ENCODE assay signal across 8 cellular contexts in genomic region chr20:21125072-21125848, GRCh38. TPM values are rescaled to one million over a fixed set of nuclear protein-coding genes. Genes with fewer than 3 reads are reported as not detected.
A peak's percentile ranks its signal among the peaks of the same experiment; 100 is the strongest.
DNase-seq lines count a peak whose midpoint lies in the region; ATAC-seq and TF ChIP-seq lines count a peak whose summit lies in the region.

No MANE protein-coding gene starts in this region.

- H3K27me3 ChIP-seq in HL-60 (ENCODE audit: insufficient read depth, poor library complexity, severe bottlenecking) (no peaks in the 10 kb centered on the region), PC-3 (ENCODE audit: low read length) (no peaks in the 10 kb centered on the region), thyroid gland (no peaks in the 10 kb centered on the region)

- ATAC-seq in GM21447 (IDR thresholded peaks at IDR 0.05; ENCODE audit: unreplicated experiment) (peak; percentile 23), PC-3 (peak; percentile 73)

- H3K79me2 ChIP-seq in PC-3 (ENCODE audit: low read length) = peaks cover 14% of the 10 kb centered on the region; the same call in 1 of the 2 replicates

- DNase-seq in DMS53 treated with DMSO at 0.1 percent for 48 hours (lab: John Stamatoyannopoulos, UW; ENCODE audit: unreplicated experiment) (peak; percentile 58), HL-60 (ENCODE audit: low read depth in 1 of 2, low spot score in 1 of 2) (no peak), PC-3 (peak; percentile 62), medulla oblongata (ENCODE audit: extremely low spot score) (peak; percentile 75), thyroid gland (peak; percentile 43 to 47), activated gamma-delta T cell (lab: John Stamatoyannopoulos, UW) (no peak)

- CTCF ChIA-PET in PC-3 (lab: Charles Lee) = interaction anchor here (0.7 to 0.9 kb wide), 2 partner anchors 58 to 122 kb away, joined by 3 read pairs; no protein-coding TSS in a partner anchor

- peak overlapping the region; percentile 100 for H2AFZ ChIP-seq in PC-3 (ENCODE audit: low read length)

- H3K9ac ChIP-seq in PC-3 (ENCODE audit: low read length) = peak overlapping the region; percentile 51

- H3K36me3 ChIP-seq in PC-3 (ENCODE audit: low read depth, low read length) = peaks cover 3% of the 10 kb centered on the region
- H3K36me3 ChIP-seq in thyroid gland = no peaks in the 10 kb centered on the region

- POLR2A ChIA-PET in PC-3 (lab: Charles Lee; ENCODE audit: unreplicated experiment) = interaction anchor here (0.6 kb wide), 1 partner anchor 1239 kb away, joined by 3 read pairs; no protein-coding TSS in a partner anchor

- no TSS peak for BruUV-seq in PC-3 (replicated peaks; lab: Mats Ljungman, UMichigan)

- peak overlapping the region; percentile 93 for H3K4me3 Mint-ChIP-seq in dendritic cell treated with granulocyte-macrophage colony-stimulating factor and Interleukin-4, amounts not matched to agents 40 ng/mL and 50 ng/mL, for 4 days

- H3K9me3 ChIP-seq in PC-3 (ENCODE audit: low read length) (no peaks in the 10 kb centered on the region), thyroid gland (no peaks in the 10 kb centered on the region)

- no peaks in the 10 kb centered on the region for H4K20me1 ChIP-seq in PC-3 (ENCODE audit: low read length)

- no peaks in the 10 kb centered on the region for H3K9me2 ChIP-seq in PC-3 (replicated peaks; ENCODE audit: low read length)

- H3K9me3 Mint-ChIP-seq in dendritic cell treated with granulocyte-macrophage colony-stimulating factor and Interleukin-4, amounts not matched to agents 40 ng/mL and 50 ng/mL, for 4 days = no peaks in the 10 kb centered on the region

- no peak for TF ChIP-seq POLR2A in thyroid gland (IDR thresholded peaks at IDR 0.05)

- H3K27me3 Mint-ChIP-seq in dendritic cell treated with granulocyte-macrophage colony-stimulating factor and Interleukin-4, amounts not matched to agents 40 ng/mL and 50 ng/mL, for 4 days = peaks cover 8% of the 10 kb centered on the region

- TF ChIP-seq CTCF in HL-60 (IDR thresholded peaks at IDR 0.05; ENCODE audit: insufficient read depth, low read length) (no peak), PC-3 (conservative IDR thresholded peaks at IDR 0.05; ENCODE audit: low read depth, low read length) (peak; percentile 37), thyroid gland (IDR thresholded peaks at IDR 0.05) (peak in 3 of 6 experiments; percentile 10 to 33 (median 14))

- peak overlapping the region; percentile 99 for H3K4me2 ChIP-seq in PC-3 (ENCODE audit: low read length)

- no peaks in the 10 kb centered on the region for H3F3A ChIP-seq in PC-3 (ENCODE audit: low read length, unreplicated experiment)

- 7 to 10% methylated on average over 25 of the region's 25 CpGs for WGBS in thyroid gland, 2 donors

- H3K36me3 Mint-ChIP-seq in dendritic cell treated with granulocyte-macrophage colony-stimulating factor and Interleukin-4, amounts not matched to agents 40 ng/mL and 50 ng/mL, for 4 days (ENCODE audit: low read depth) = peaks cover 14% of the 10 kb centered on the region

- H3K4me1 ChIP-seq in PC-3 (ENCODE audit: insufficient read depth, low read length) (peaks cover 10% of the 10 kb centered on the region), thyroid gland (peaks cover 8 to 12% of the 10 kb centered on the region in 2 donors)

- intact Hi-C loops in PC-3 (cut with micrococcal nuclease) = loop anchor here (1.0 to 5.0 kb wide), 5 partner anchors 36 to 382 kb away; partner anchors contain the start of gene XRN2
- intact Hi-C loops in dendritic cell treated with granulocyte-macrophage colony-stimulating factor and Interleukin-4, amounts not matched to agents 40 ng/mL and 50 ng/mL, for 4 days (cut with micrococcal nuclease) = loop anchor here (1.0 to 10.0 kb wide), 4 partner anchors 25 to 430 kb away; partner anchors contain the start of gene XRN2
- intact Hi-C loops in thyroid gland (cut with DNase I) = loop anchor here (10.0 kb wide), 1 partner anchor 270 kb away; the partner anchor contains the start of gene NKX2-4

- H3K4me3 ChIP-seq in HL-60 (replicated peaks; ENCODE audit: insufficient read depth, low read length) (peak overlapping the region; percentile 88), PC-3 (ENCODE audit: low read length) (peak overlapping the region; percentile 87), thyroid gland (replicated peaks in 1 of 3) (peak overlapping the region; percentile 19 to 88 (median 40))

- H3K27ac ChIP-seq in HL-60 (replicated peaks) = peak overlapping the region; percentile 49
- no peak overlapping the region for H3K27ac ChIP-seq in PC-3 (ENCODE audit: low read length)
- H3K27ac ChIP-seq in thyroid gland = peak overlapping the region; percentile 34 to 53 (median 40)

- H3K4me1 Mint-ChIP-seq in dendritic cell treated with granulocyte-macrophage colony-stimulating factor and Interleukin-4, amounts not matched to agents 40 ng/mL and 50 ng/mL, for 4 days (ENCODE audit: low read depth) = peaks cover 20% of the 10 kb centered on the region

- H3K27ac Mint-ChIP-seq in dendritic cell treated with granulocyte-macrophage colony-stimulating factor and Interleukin-4, amounts not matched to agents 40 ng/mL and 50 ng/mL, for 4 days = peak overlapping the region; percentile 90

RNA-seq across cellular contexts. Expression of gene KIZ, which starts 0.6 kb away (rescaled TPM):
- total RNA-seq in PC-3 (2014; rRNA removed) = 10.3 and 13.4 TPM in 2 replicates
- 10 to 100 TPM; 46.7 to 73.0 (median 48.6) TPM for total RNA-seq in thyroid gland

RNA-seq across cellular contexts. Expression of gene LINC00237, which starts 19.1 kb away (rescaled TPM):
- total RNA-seq in PC-3 (2014; rRNA removed) (not detected in 2 replicates), thyroid gland (under 1 TPM in 1 of 4 donors, not detected in 3; 0.33 TPM)

Comparison
In these comparisons a context has a peak if more than half of its experiments do, and no peak if none do; other contexts are left out.
1. DNase-seq: peak in DMS53 treated with DMSO at 0.1 percent for 48 hours (single experiment), PC-3 (single experiment), medulla oblongata (single experiment) and thyroid gland (2 of 2); none in HL-60 (0 of 2) and activated gamma-delta T cell (single experiment).
2. Peak in every context shown above with its lines, with median percentiles within 50 percentile points of each other: H3K4me3 ChIP-seq.